16 cellular contexts compared by ENCODE assay signal in genomic region chr1:238060046-238060445, GRCh38.
A peak's percentile ranks its signal among the peaks of the same experiment; 100 is the strongest.
DNase-seq lines count a peak whose midpoint lies in the region; ATAC-seq and TF ChIP-seq lines count a peak whose summit lies in the region.
"Had no signal": no experiment of that assay in that cellular context is flagged by ENCODE, and none has a peak within 500 bp of the region (broad histone marks: within the 10 kb centered on the region; RNA-seq: fewer than 3 reads in every experiment).

No MANE protein-coding gene starts in this region.

- H3K4me2 ChIP-seq in DND-41 (ENCODE audit: insufficient read depth, low read length) = no peak overlapping the region

- H2AFZ ChIP-seq in DND-41 (ENCODE audit: low read depth, low read length) = no peak overlapping the region

- H3K27ac ChIP-seq in DND-41 (ENCODE audit: low read length) = peak overlapping the region; percentile 52; the same call in 1 of the 2 replicates
- H3K27ac ChIP-seq: spleen, upper lobe of right lung had no signal

- DNase-seq in DND-41 = peak; percentile 42
- peak; percentile 24 for DNase-seq in LHCN-M2 (ENCODE audit: low read depth)
- no peak for DNase-seq in superior temporal gyrus (ENCODE audit: extremely low spot score)
- DNase-seq in stimulated activated naive CD8-positive, alpha-beta T cell treated with anti-CD3 and anti-CD28 coated beads, Interleukin-15, Interleukin-2, amounts not matched to agents 100 U/mL and 50 U/mL, for 24 hours = no peak
- no peak for DNase-seq in NCI-H2107 (lab: John Stamatoyannopoulos, UW)
- DNase-seq in SW 1271 (lab: John Stamatoyannopoulos, UW) = no peak
- DNase-seq: activated naive CD4-positive, alpha-beta T cell; COR-L47; left ventricle myocardium superior; NCI-H510A treated with DMSO at 0.1 percent for 48 hours; nephron progenitor cell; RPMI8226; spleen; upper lobe of right lung had no signal

- H3K9me3 ChIP-seq in DND-41 (ENCODE audit: insufficient read depth, low read length, severe bottlenecking) = peaks cover 11% of the 10 kb centered on the region

- H4K20me1 ChIP-seq in DND-41 (ENCODE audit: insufficient read depth, low read length) = no peaks in the 10 kb centered on the region

- no peaks in the 10 kb centered on the region for H3K27me3 ChIP-seq in DND-41 (ENCODE audit: insufficient read depth, low read length, poor library complexity)
- H3K27me3 ChIP-seq: spleen, upper lobe of right lung had no signal

- H3K4me3 ChIP-seq in DND-41 (ENCODE audit: low read depth in 1 of 2, low read length in 2 of 2) = no peak overlapping the region
- H3K4me3 ChIP-seq: spleen, upper lobe of right lung had no signal

- no peaks in the 10 kb centered on the region for H3K79me2 ChIP-seq in DND-41 (ENCODE audit: insufficient read depth, low read length)

- no peak overlapping the region for H3K9ac ChIP-seq in DND-41 (ENCODE audit: low read depth, low read length)

- peaks cover 28% of the 10 kb centered on the region for H3K4me1 ChIP-seq in DND-41 (ENCODE audit: insufficient read depth, low read length)
- H3K4me1 ChIP-seq: spleen, upper lobe of right lung had no signal

- ATAC-seq in DND-41 (ENCODE audit: insufficient read depth, low read depth) = peak; percentile 88
- ATAC-seq in GM19438 (IDR thresholded peaks at IDR 0.05; ENCODE audit: low read depth, unreplicated experiment) = peak; percentile 65
- peak; percentile 67 for ATAC-seq in HG02943 (IDR thresholded peaks at IDR 0.05; ENCODE audit: low read depth, unreplicated experiment)
- no peak for ATAC-seq in stimulated activated naive CD8-positive, alpha-beta T cell treated with anti-CD3 and anti-CD28 coated beads, Interleukin-15, Interleukin-2, amounts not matched to agents 100 U/mL and 50 U/mL, for 24 hours
- ATAC-seq: left ventricle myocardium superior, upper lobe of right lung had no signal

- no peaks in the 10 kb centered on the region for H3K36me3 ChIP-seq in DND-41 (ENCODE audit: insufficient read depth, low read length)
- H3K36me3 ChIP-seq: spleen, upper lobe of right lung had no signal

- no peak for TF ChIP-seq CTCF in DND-41 (IDR thresholded peaks at IDR 0.05; ENCODE audit: borderline replicate concordance, extremely low read depth, low read length, poor library complexity, severe bottlenecking)

Comparison
In these comparisons a context has a peak if more than half of its experiments do, and no peak if none do; other contexts are left out.
1. DNase-seq: peak in DND-41 (single experiment) and LHCN-M2 (single experiment); none in superior temporal gyrus (single experiment), stimulated activated naive CD8-positive, alpha-beta T cell treated with anti-CD3 and anti-CD28 coated beads, Interleukin-15, Interleukin-2, amounts not matched to agents 100 U/mL and 50 U/mL, for 24 hours (single experiment), NCI-H2107 (single experiment) and SW 1271 (0 of 2).